9 cellular contexts compared by ENCODE assay signal in the genomic region with DNA sequence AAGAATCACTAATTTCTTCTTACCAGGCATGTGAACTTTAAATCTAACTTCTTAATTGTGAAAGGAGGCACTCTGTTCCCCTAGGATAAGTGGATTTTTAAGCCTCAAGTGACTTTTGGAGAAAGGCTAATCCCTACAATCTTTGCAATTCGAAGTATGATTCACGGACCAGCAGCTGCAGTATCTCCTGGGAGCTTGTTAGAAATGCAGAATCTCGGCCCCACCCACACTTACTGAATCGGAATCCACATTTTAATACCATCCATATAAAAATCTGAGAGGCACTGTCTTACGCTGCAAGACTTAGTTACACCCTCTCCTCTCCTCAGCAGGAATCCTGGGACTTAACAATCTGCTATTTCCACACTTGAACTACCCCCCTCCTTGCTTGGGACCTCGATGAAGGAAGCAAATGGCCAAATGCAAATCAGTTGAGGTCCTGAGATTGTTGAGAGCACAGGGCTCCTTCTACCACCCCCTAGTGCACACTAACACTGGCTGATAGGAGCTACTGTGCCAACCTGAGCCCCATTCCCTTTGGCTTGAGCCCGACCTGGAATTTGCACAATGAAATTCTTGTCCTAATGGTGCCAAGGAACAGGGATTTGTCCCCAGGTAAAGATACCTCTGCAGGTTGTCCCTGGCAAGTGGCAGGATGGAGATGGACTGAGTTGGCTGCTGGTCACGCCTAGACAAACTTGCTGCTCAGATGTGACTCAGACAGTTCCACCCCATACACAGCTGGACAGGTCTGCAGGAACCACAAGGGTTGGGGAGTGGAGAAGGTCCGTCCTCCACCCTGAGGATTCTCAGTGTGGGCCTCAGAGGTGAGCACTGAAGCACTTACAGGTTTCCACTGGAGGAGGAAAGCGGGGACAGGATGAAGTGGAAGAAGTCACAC. TPM values are rescaled to one million over a fixed set of nuclear protein-coding genes. Genes with fewer than 3 reads are reported as not detected.
DNase-seq lines count a peak whose midpoint lies in the region; ATAC-seq and TF ChIP-seq lines count a peak whose summit lies in the region.
"Had no signal": no experiment of that assay in that cellular context is flagged by ENCODE, and none has a peak within 500 bp of the region (broad histone marks: within the 10 kb centered on the region; RNA-seq: fewer than 3 reads in every experiment).

No MANE protein-coding gene starts in this region.

- no peaks in the 10 kb centered on the region for H3K27me3 ChIP-seq in OCI-LY1 (ENCODE audit: insufficient read depth, low read length)
- H3K27me3 ChIP-seq: SJSA1 had no signal

- H3F3A ChIP-seq in OCI-LY1 (ENCODE audit: insufficient read depth, low read length), result no peaks in the 10 kb centered on the region

- TF ChIP-seq CTCF in OCI-LY1 (IDR thresholded peaks at IDR 0.05; ENCODE audit: low read length), result peak; percentile 25; the same call in 1 of the 2 replicates
- TF ChIP-seq CTCF in fibroblast of villous mesenchyme (IDR thresholded peaks at IDR 0.05; ENCODE audit: insufficient read depth, low read depth, low read length), result no peak

- no peak overlapping the region for H3K4me3 ChIP-seq in OCI-LY1 (ENCODE audit: low read depth, low read length, poor library complexity, severe bottlenecking)
- no peak overlapping the region for H3K4me3 ChIP-seq in fibroblast of villous mesenchyme (ENCODE audit: low read depth, low read length)
- H3K4me3 ChIP-seq in skin epidermis, result no peak overlapping the region
- H3K4me3 ChIP-seq: SJSA1 had no signal

- H3K4me2 ChIP-seq in OCI-LY1 (ENCODE audit: low read length), result no peak overlapping the region; the same call in 1 of the 2 replicates

- H2AFZ ChIP-seq in OCI-LY1 (ENCODE audit: low read length), result no peak overlapping the region

- no peaks in the 10 kb centered on the region for H4K20me1 ChIP-seq in OCI-LY1 (ENCODE audit: insufficient read depth, low read length)

- no peak overlapping the region for H3K9ac ChIP-seq in OCI-LY1 (ENCODE audit: low read length)

- no peak for TF ChIP-seq POLR2A in GM18505 (IDR thresholded peaks at IDR 0.05; ENCODE audit: borderline replicate concordance, extremely low read depth, insufficient read depth, insufficient read length)

- no peaks in the 10 kb centered on the region for H3K79me2 ChIP-seq in OCI-LY1 (ENCODE audit: insufficient read depth, low read length)

- H3K27ac ChIP-seq in OCI-LY1 (ENCODE audit: low read depth, low read length, poor library complexity, severe bottlenecking) (no peak overlapping the region), skin epidermis (peak overlapping the region in 18 of 21 experiments; percentile 40 to 98 (median 57))
- H3K27ac ChIP-seq: SJSA1 had no signal

- peaks cover 19% of the 10 kb centered on the region for H3K4me1 ChIP-seq in OCI-LY1 (ENCODE audit: insufficient read depth, low read length, severe bottlenecking)
- H3K4me1 ChIP-seq: SJSA1 had no signal

- H3K36me3 ChIP-seq in OCI-LY1 (ENCODE audit: insufficient read depth, low read length), result peaks cover 5% of the 10 kb centered on the region; the same call in 1 of the 2 replicates

- no peaks in the 10 kb centered on the region for H3K9me3 ChIP-seq in OCI-LY1 (ENCODE audit: low read length)
- H3K9me3 ChIP-seq: SJSA1 had no signal

- ATAC-seq in GM18505 (IDR thresholded peaks at IDR 0.05; ENCODE audit: unreplicated experiment) (peak; percentile 46), GM18868 (IDR thresholded peaks at IDR 0.05; ENCODE audit: unreplicated experiment) (no peak), HG03175 (IDR thresholded peaks at IDR 0.05; ENCODE audit: unreplicated experiment) (no peak), HG03025 (IDR thresholded peaks at IDR 0.05; ENCODE audit: low FRiP score, unreplicated experiment) (no peak)

- H3K9me2 ChIP-seq in OCI-LY1 (ENCODE audit: low read depth, low read length), result no peaks in the 10 kb centered on the region

- peak; percentile 94 for DNase-seq in fibroblast of villous mesenchyme (ENCODE audit: low read depth)
- DNase-seq in stimulated activated CD4-positive, alpha-beta T cell treated with anti-CD3 and anti-CD28 coated beads, Interleukin-4, amount 100 ng/mL, for 4 hours, result no peak

RNA-seq across cellular contexts. Expression of a gene that starts 20.8 kb away (rescaled TPM):
- 9.9 and 10.3 TPM in 2 replicates for total RNA-seq in fibroblast of villous mesenchyme

RNA-seq across cellular contexts. Expression of a gene that starts 36.2 kb away (rescaled TPM):
- total RNA-seq in fibroblast of villous mesenchyme, result 0.43 and 0.64 TPM in 2 replicates

RNA-seq across cellular contexts. Expression of a gene that starts 48.5 kb away (rescaled TPM):
- total RNA-seq in fibroblast of villous mesenchyme, result 1.9 and 2.2 TPM in 2 replicates
